In genomic region chr5:32092938-32093812, GRCh38 we compare ENCODE assay signal across 9 cellular contexts.
DNase-seq lines count a peak whose midpoint lies in the region; ATAC-seq, FAIRE-seq and TF ChIP-seq lines count a peak whose summit lies in the region.
"Had no signal": no experiment of that assay in that cellular context is flagged by ENCODE, and none has a peak within 500 bp of the region (broad histone marks: within the 10 kb centered on the region; RNA-seq: fewer than 3 reads in every experiment).

No MANE protein-coding gene starts in this region.

- in situ Hi-C loops in HAP-1 (cut with MboI; ENCODE audit: low sequenced_read_pairs), result loop anchor here (10.0 kb wide), 1 partner anchor 508 kb away; no protein-coding TSS in a partner anchor

- H3K36me3 ChIP-seq in GM06990 (ENCODE audit: control insufficient read depth, insufficient read depth, low read length) (no peaks in the 10 kb centered on the region), HAP-1 (replicated peaks) (no peaks in the 10 kb centered on the region), tibial nerve (peaks cover 0 to 85% (median 0%) of the 10 kb centered on the region in 3 donors)

- TF ChIP-seq CTCF in GM06990 (IDR thresholded peaks at IDR 0.05; ENCODE audit: insufficient read depth, low read length, poor library complexity, severe bottlenecking) (peak; percentile 67), omental fat pad (IDR thresholded peaks at IDR 0.05) (no peak), tibial nerve (IDR thresholded peaks at IDR 0.05) (peak; percentile 56 to 88 (median 64))

- ATAC-seq in omental fat pad (ENCODE audit: low FRiP score), result peak; percentile 71

- H3K4me1 ChIP-seq in HAP-1 (no peaks in the 10 kb centered on the region), tibial nerve (peaks cover 0 to 22% (median 2%) of the 10 kb centered on the region in 4 donors)

- H3K9me3 ChIP-seq in HAP-1 (no peaks in the 10 kb centered on the region), tibial nerve (no peaks in the 10 kb centered on the region)

- TF ChIP-seq EP300 in tibial nerve (IDR thresholded peaks at IDR 0.05), result peak in 1 of 2 donors; percentile 18

- 62 to 63% methylated on average over 20 of the region's 20 CpGs for WGBS in tibial nerve, 2 donors

- DNase-seq in GM06990 (ENCODE audit: extremely low read depth, insufficient read length), result peak; percentile 33
- peak; percentile 83 to 86 for DNase-seq in HAP-1 (ENCODE audit: low spot score in 2 of 2)
- DNase-seq in LoVo (ENCODE audit: low spot score), result peak; percentile 76
- DNase-seq in RCC 7860 (ENCODE audit: low spot score), result peak; percentile 77
- DNase-seq in activated T-cell treated with anti-CD3 and anti-CD28 coated beads, Interleukin-2, amount 50 U/mL, for 48 hours, result peak; percentile 70 to 72
- peak; percentile 68 for DNase-seq in fibroblast of the conjunctiva (ENCODE audit: low read depth)
- DNase-seq in omental fat pad (ENCODE audit: low spot score), result peak; percentile 40
- peak; percentile 41 to 90 for DNase-seq in tibial nerve (ENCODE audit: low spot score in 2 of 2)

- H3K27ac ChIP-seq in tibial nerve, result peak overlapping the region in 1 of 4 donors; percentile 81

- H3K4me3 ChIP-seq in GM06990 (replicated peaks; ENCODE audit: low read depth, low read length) (no peak overlapping the region), HAP-1 (no peak overlapping the region), tibial nerve (no peak overlapping the region)

- FAIRE-seq in RCC 7860 (lab: Jason Lieb, UNC), result peak; percentile 50
- FAIRE-seq: islet of Langerhans had no signal

- H3K27me3 ChIP-seq in GM06990 (replicated peaks; ENCODE audit: control insufficient read depth, insufficient read depth, low read length) (no peaks in the 10 kb centered on the region), HAP-1 (ENCODE audit: low read depth) (no peaks in the 10 kb centered on the region), tibial nerve (no peaks in the 10 kb centered on the region)

- no peak for TF ChIP-seq POLR2A in tibial nerve (IDR thresholded peaks at IDR 0.05)

Comparison
In these comparisons a context has a peak if more than half of its experiments do, and no peak if none do; other contexts are left out.
1. DNase-seq: peak in every context shown above with its lines; median percentile 84 in HAP-1; 77 in RCC 7860; 76 in LoVo; 71 in activated T-cell treated with anti-CD3 and anti-CD28 coated beads, Interleukin-2, amount 50 U/mL, for 48 hours; 68 in fibroblast of the conjunctiva; 66 in tibial nerve; 40 in omental fat pad; 33 in GM06990.
2. CTCF ChIP-seq: peak in GM06990 (single experiment) and tibial nerve (5 of 5); none in omental fat pad (0 of 3).